8 cellular contexts compared by ENCODE assay signal in genomic region chr1:34164510-34165381, GRCh38.
A peak's percentile ranks its signal among the peaks of the same experiment; 100 is the strongest.
DNase-seq lines count a peak whose midpoint lies in the region; ATAC-seq and TF ChIP-seq lines count a peak whose summit lies in the region.

CSMD2 (minus strand) TSS chr1:34165230; CDS start chr1:34165097, 133 bp downstream.

- TF ChIP-seq CTCF in GM10248 (IDR thresholded peaks at IDR 0.05; ENCODE audit: control extremely low read depth, extremely low read depth, low read depth, missing control alignments), result no peak

- no peak for ATAC-seq in HG03571 (IDR thresholded peaks at IDR 0.05; ENCODE audit: unreplicated experiment)
- ATAC-seq in GM19397 (IDR thresholded peaks at IDR 0.05; ENCODE audit: unreplicated experiment), result no peak

- DNase-seq in DMS153 treated with DMSO at 0.1 percent for 48 hours (lab: John Stamatoyannopoulos, UW; ENCODE audit: unreplicated experiment) (peak; percentile 62), NCI-H2227 treated with DMSO at 0.1 percent for 48 hours (lab: John Stamatoyannopoulos, UW) (peak; percentile 51), ecto neural progenitor cell (ENCODE audit: low spot score) (peak; percentile 82), midbrain (lab: John Stamatoyannopoulos, UW) (peak; percentile 78), SIG-M5 treated with dmso at 0.1 percent for 504 hours (lab: John Stamatoyannopoulos, UW; ENCODE audit: unreplicated experiment) (no peak), GM10248 (ENCODE audit: extremely low spot score) (no peak)

- CTCF ChIA-PET in GM10248 (lab: Yijun Ruan, JAX), result interaction anchor here (2.4 kb wide), 1 partner anchor 51 kb away, joined by 29 read pairs; no protein-coding TSS in a partner anchor

- POLR2A ChIA-PET in GM10248 (lab: Yijun Ruan, JAX), result no interaction called here

Comparison
In these comparisons a context has a peak if more than half of its experiments do, and no peak if none do; other contexts are left out.
1. DNase-seq: peak in DMS153 treated with DMSO at 0.1 percent for 48 hours (single experiment), NCI-H2227 treated with DMSO at 0.1 percent for 48 hours (single experiment), ecto neural progenitor cell (single experiment) and midbrain (single experiment); none in SIG-M5 treated with dmso at 0.1 percent for 504 hours (single experiment) and GM10248 (single experiment).